In genomic region chr4:109703664-109704351, GRCh38 we compare ENCODE assay signal across 8 cellular contexts.
A peak's percentile ranks its signal among the peaks of the same experiment; 100 is the strongest.
DNase-seq lines count a peak whose midpoint lies in the region; ATAC-seq and TF ChIP-seq lines count a peak whose summit lies in the region.

No MANE protein-coding gene starts in this region.

- H3K4me1 Mint-ChIP-seq in dendritic cell treated with granulocyte-macrophage colony-stimulating factor and Interleukin-4, amounts not matched to agents 40 ng/mL and 50 ng/mL, for 4 days (ENCODE audit: low read depth) = peaks cover 26% of the 10 kb centered on the region

- H3K36me3 Mint-ChIP-seq in dendritic cell treated with granulocyte-macrophage colony-stimulating factor and Interleukin-4, amounts not matched to agents 40 ng/mL and 50 ng/mL, for 4 days (ENCODE audit: low read depth) = peaks cover 28% of the 10 kb centered on the region

- no peaks in the 10 kb centered on the region for H3K9me3 Mint-ChIP-seq in dendritic cell treated with granulocyte-macrophage colony-stimulating factor and Interleukin-4, amounts not matched to agents 40 ng/mL and 50 ng/mL, for 4 days

- H3K9ac ChIP-seq in NT2/D1 (ENCODE audit: insufficient read length, low read depth) = peak overlapping the region; percentile 42
- peak overlapping the region; percentile 80 for H3K9ac ChIP-seq in mucosa of stomach (ENCODE audit: low read length)

- ATAC-seq in GM18868 (IDR thresholded peaks at IDR 0.05; ENCODE audit: unreplicated experiment) (no peak), HG02870 (IDR thresholded peaks at IDR 0.05; ENCODE audit: unreplicated experiment) (no peak), GM18861 (IDR thresholded peaks at IDR 0.05; ENCODE audit: unreplicated experiment) (no peak)

- peak overlapping the region; percentile 92 for H3K27ac Mint-ChIP-seq in dendritic cell treated with granulocyte-macrophage colony-stimulating factor and Interleukin-4, amounts not matched to agents 40 ng/mL and 50 ng/mL, for 4 days

- intact Hi-C loops in dendritic cell treated with granulocyte-macrophage colony-stimulating factor and Interleukin-4, amounts not matched to agents 40 ng/mL and 50 ng/mL, for 4 days (cut with micrococcal nuclease) = loop anchor here (1.0 to 10.0 kb wide), 6 partner anchors 27 to 272 kb away; partner anchors contain the start of genes GAR1, MCUB, PLA2G12A and SEC24B

- peaks cover 2% of the 10 kb centered on the region for H3K36me3 ChIP-seq in NT2/D1 (ENCODE audit: insufficient read depth, insufficient read length, low read length)
- no peaks in the 10 kb centered on the region for H3K36me3 ChIP-seq in mucosa of stomach (ENCODE audit: control insufficient read depth, insufficient read depth, low read length)

- peak overlapping the region; percentile 87 for H3K4me3 ChIP-seq in GM12864 (ENCODE audit: low read depth, low read length)
- H3K4me3 ChIP-seq in NT2/D1 (ENCODE audit: insufficient read length, low read depth) = peak overlapping the region; percentile 70
- H3K4me3 ChIP-seq in mucosa of stomach (ENCODE audit: low read length) = no peak overlapping the region

- no peaks in the 10 kb centered on the region for H3K27me3 ChIP-seq in NT2/D1 (ENCODE audit: insufficient read depth, insufficient read length)
- no peaks in the 10 kb centered on the region for H3K27me3 ChIP-seq in mucosa of stomach (ENCODE audit: control insufficient read depth, insufficient read depth, low read length)

- H3K27me3 Mint-ChIP-seq in dendritic cell treated with granulocyte-macrophage colony-stimulating factor and Interleukin-4, amounts not matched to agents 40 ng/mL and 50 ng/mL, for 4 days = peaks cover 2% of the 10 kb centered on the region

- H3K9me3 ChIP-seq in NT2/D1 (ENCODE audit: insufficient read depth, low read length) = no peaks in the 10 kb centered on the region
- no peaks in the 10 kb centered on the region for H3K9me3 ChIP-seq in mucosa of stomach (ENCODE audit: control insufficient read depth, low read length)

- no peak for TF ChIP-seq CTCF in GM12864 (IDR thresholded peaks at IDR 0.05; ENCODE audit: low read depth, low read length, missing control alignments)

- DNase-seq in GM12864 (ENCODE audit: low read depth) (no peak), NT2/D1 (ENCODE audit: low read depth, low spot score) (peak; percentile 1), activated gamma-delta T cell treated with Interleukin-2 at 50 U/mL for 16 hours (no peak)

- H3K4me1 ChIP-seq in NT2/D1 (ENCODE audit: insufficient read depth, insufficient read length) (no peaks in the 10 kb centered on the region), mucosa of stomach (ENCODE audit: control insufficient read depth, insufficient read depth, low read length) (peaks cover 18% of the 10 kb centered on the region)

- H3K4me3 Mint-ChIP-seq in dendritic cell treated with granulocyte-macrophage colony-stimulating factor and Interleukin-4, amounts not matched to agents 40 ng/mL and 50 ng/mL, for 4 days = peak overlapping the region; percentile 83
